In genomic region chrX:109186939-109187338, GRCh38 we compare ENCODE assay signal across 24 cellular contexts.
"Had no signal": no experiment of that assay in that cellular context is flagged by ENCODE, and none has a peak within 500 bp of the region (broad histone marks: within the 10 kb centered on the region; RNA-seq: fewer than 3 reads in every experiment).

No MANE protein-coding gene starts in this region.

- H3K27ac Mint-ChIP-seq: T-cell; T-helper 1 cell treated with Interleukin-12 subunit alpha and Interleukin-12 subunit beta and Interleukin-4 antibody, amounts not matched to agents 30 μg/mL and 1 μg/mL, for 36 hours had no signal

- H3K9ac ChIP-seq: SK-N-SH had no signal

- H3K27ac ChIP-seq: RWPE1 had no signal

- H3K4me1 Mint-ChIP-seq: T-cell had no signal

- H3K9me3 ChIP-seq: MG63, SK-N-SH had no signal

- H3K36me3 Mint-ChIP-seq: T-cell had no signal

- H3K36me3 ChIP-seq: MG63 had no signal

- FAIRE-seq: HepG2 had no signal

- H3K4me3 Mint-ChIP-seq: T-cell; T-helper 1 cell treated with Interleukin-12 subunit alpha and Interleukin-12 subunit beta and Interleukin-4 antibody, amounts not matched to agents 30 μg/mL and 1 μg/mL, for 36 hours had no signal

- H3K4me3 ChIP-seq: MG63 had no signal

- DNase-seq: IMR-90, Karpas-422, KG1, MG63, NCI-H1092, NCI-H1105 treated with DMSO at 0.1 percent for 48 hours, NCI-H1417 treated with DMSO at 0.1 percent for 48 hours, NCI-H146, NCI-H1694 treated with DMSO at 0.1 percent for 48 hours, NCI-H1930, NCI-H2081, NCI-H2107, NCI-H2227 treated with DMSO at 0.1 percent for 48 hours, NCI-H526 treated with DMSO at 0.1 percent for 48 hours, NCI-H774, PC-3, SHP77, SK-N-SH, SW 1271, T-cell had no signal

- H3K4me2 ChIP-seq: SK-N-SH had no signal

- H3K27me3 ChIP-seq: MG63 had no signal

- ATAC-seq: HepG2, Panc1, PC-3, T-cell had no signal

- H3K9me3 Mint-ChIP-seq: T-helper 1 cell treated with Interleukin-12 subunit alpha and Interleukin-12 subunit beta and Interleukin-4 antibody, amounts not matched to agents 30 μg/mL and 1 μg/mL, for 36 hours had no signal
